In the genomic region with DNA sequence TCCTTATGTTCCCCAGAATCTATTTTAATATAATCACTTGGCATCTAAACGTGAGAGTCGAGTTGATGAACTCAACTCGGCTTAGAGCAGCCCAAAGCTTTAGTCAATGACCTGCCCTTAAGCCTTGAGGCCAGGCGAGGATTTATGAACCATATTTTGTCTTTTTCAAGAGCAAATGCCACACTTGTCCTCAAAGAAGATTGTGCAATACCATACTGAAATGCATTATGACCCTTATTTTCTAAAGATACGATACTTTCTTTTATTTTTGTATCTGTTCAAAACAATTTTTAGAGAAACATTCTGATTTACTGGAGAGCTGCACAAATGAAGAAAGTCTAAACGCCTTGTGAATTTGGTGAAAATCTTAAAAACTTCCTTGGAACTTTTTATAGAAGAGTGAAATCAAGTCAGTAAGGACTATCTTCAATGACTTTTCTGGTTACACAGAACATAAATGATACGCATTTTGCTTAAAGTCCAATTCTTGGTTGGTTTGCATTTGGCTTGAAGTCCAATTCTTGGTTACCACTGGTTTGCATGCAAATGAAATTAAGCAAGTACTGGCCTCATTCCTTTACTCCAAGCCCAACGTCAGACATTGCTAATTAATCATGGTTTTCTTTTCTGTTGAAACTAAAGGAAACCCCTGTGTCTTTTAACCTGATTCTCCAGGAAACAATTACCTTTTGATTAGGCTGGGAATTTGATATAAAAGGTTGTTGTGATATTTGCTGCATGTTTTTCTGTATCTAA, we compare ENCODE assay signal across 10 cellular contexts.
"Had no signal": no experiment of that assay in that cellular context is flagged by ENCODE, and none has a peak within 500 bp of the region (broad histone marks: within the 10 kb centered on the region; RNA-seq: fewer than 3 reads in every experiment).

No MANE protein-coding gene starts in this region.

- H3K27ac ChIP-seq: GM23248, HL-60 had no signal

- H3K36me3 ChIP-seq: HAP-1 had no signal

- H3K4me1 Mint-ChIP-seq: IgD-negative memory B cell had no signal

- H3K27ac Mint-ChIP-seq: HFFc6, IgD-negative memory B cell had no signal

- H2AFZ ChIP-seq: GM23248 had no signal

- H3K36me3 Mint-ChIP-seq: IgD-negative memory B cell had no signal

- H3K27me3 Mint-ChIP-seq: IgD-negative memory B cell had no signal

- H3K4me3 Mint-ChIP-seq: HFFc6, IgD-negative memory B cell had no signal

- H3K4me3 ChIP-seq: GM23248, HAP-1 had no signal

- H3K9ac ChIP-seq: GM23248 had no signal

- H3K9me3 ChIP-seq: HAP-1 had no signal

- ATAC-seq: HCT116 had no signal

- H3K9me3 Mint-ChIP-seq: HFFc6 had no signal

- DNase-seq: GM23248, GOT3, H7, HFFc6, Kasumi-1, KG1 had no signal
